ENCODE assay signal across 22 cellular contexts in genomic region chr12:2113080-2113479, GRCh38.
"Had no signal": no experiment of that assay in that cellular context is flagged by ENCODE, and none has a peak within 500 bp of the region (broad histone marks: within the 10 kb centered on the region; RNA-seq: fewer than 3 reads in every experiment).

No MANE protein-coding gene starts in this region.

- H3K27ac ChIP-seq: cardiac muscle cell, dorsolateral prefrontal cortex, epithelial cell of prostate, foreskin keratinocyte, neural progenitor cell, psoas muscle, spleen, thyroid gland had no signal

- ATAC-seq: activated CD8-positive, alpha-beta T cell treated with anti-CD3 and anti-CD28 coated beads, Interleukin-2, amount 10 ng/mL, durations not matched to agents 7 days and 5 days; foreskin keratinocyte; naive thymus-derived CD4-positive, alpha-beta T cell; psoas muscle; sciatic nerve; SK-N-SH treated with all-trans-retinoic acid at 6 μM for 48 hours; stimulated activated memory B cell treated with anti-CD40 and anti-IgM and Interleukin-4, amounts not matched to agents 10 μg/mL and 1 μg/mL and 100 μg/mL, for 72 hours; T-cell had no signal

- H3K9ac ChIP-seq: neural progenitor cell had no signal

- H3K4me3 ChIP-seq: cardiac muscle cell, dorsolateral prefrontal cortex, neural progenitor cell, psoas muscle, spleen, thyroid gland had no signal

- H3K4me1 ChIP-seq: foreskin keratinocyte, neural progenitor cell, psoas muscle, spleen had no signal

- H3K9me3 ChIP-seq: psoas muscle, spleen, thyroid gland had no signal

- H3K27ac Mint-ChIP-seq: activated CD4-positive, alpha-beta T cell treated with anti-CD3 and anti-CD28 coated beads, Interleukin-2, amount 10 ng/mL, durations not matched to agents 24 days and 14 days; activated CD8-positive, alpha-beta T cell treated with anti-CD3 and anti-CD28 coated beads, Interleukin-2, amount 10 ng/mL, durations not matched to agents 7 days and 5 days; naive thymus-derived CD4-positive, alpha-beta T cell; stimulated activated memory B cell treated with anti-CD40 and anti-IgM and Interleukin-4, amounts not matched to agents 10 μg/mL and 1 μg/mL and 100 μg/mL, for 72 hours; T-cell had no signal

- H3K27me3 Mint-ChIP-seq: activated CD4-positive, alpha-beta T cell treated with anti-CD3 and anti-CD28 coated beads, Interleukin-2, amount 10 ng/mL, durations not matched to agents 24 days and 14 days; T-cell had no signal

- DNase-seq: activated CD4-positive, alpha-beta T cell treated with anti-CD3 and anti-CD28 coated beads, Interleukin-2, amount 10 ng/mL, durations not matched to agents 24 days and 14 days; activated CD4-positive, CD25-positive, alpha-beta regulatory T cell; activated CD8-positive, alpha-beta T cell treated with anti-CD3 and anti-CD28 coated beads, Interleukin-2, amount 10 ng/mL, durations not matched to agents 7 days and 5 days; activated effector memory CD4-positive, alpha-beta T cell treated with Interleukin-2 at 50 U/mL for 16 hours; activated naive CD4-positive, alpha-beta T cell treated with anti-CD3 and anti-CD28 coated beads, Interleukin-2, amount 50 U/mL, for 16 hours; activated T-cell treated with anti-CD3 and anti-CD28 coated beads, Interleukin-2, amount 50 U/mL, for 48 hours; foreskin keratinocyte; head of caudate nucleus; mesenchymal stem cell; naive thymus-derived CD4-positive, alpha-beta T cell; psoas muscle; stimulated activated CD4-positive, alpha-beta T cell treated with anti-CD3 and anti-CD28 coated beads, Interleukin-4, amount 100 ng/mL, for 4 hours; T-cell had no signal

- H3K4me1 Mint-ChIP-seq: activated CD4-positive, alpha-beta T cell treated with anti-CD3 and anti-CD28 coated beads, Interleukin-2, amount 10 ng/mL, durations not matched to agents 24 days and 14 days; naive thymus-derived CD4-positive, alpha-beta T cell; stimulated activated memory B cell treated with anti-CD40 and anti-IgM and Interleukin-4, amounts not matched to agents 10 μg/mL and 1 μg/mL and 100 μg/mL, for 72 hours; T-cell had no signal

- H3K4me3 Mint-ChIP-seq: activated CD4-positive, alpha-beta T cell treated with anti-CD3 and anti-CD28 coated beads, Interleukin-2, amount 10 ng/mL, durations not matched to agents 24 days and 14 days; activated CD8-positive, alpha-beta T cell treated with anti-CD3 and anti-CD28 coated beads, Interleukin-2, amount 10 ng/mL, durations not matched to agents 7 days and 5 days; naive thymus-derived CD4-positive, alpha-beta T cell; stimulated activated memory B cell treated with anti-CD40 and anti-IgM and Interleukin-4, amounts not matched to agents 10 μg/mL and 1 μg/mL and 100 μg/mL, for 72 hours; T-cell had no signal

- H3K4me2 ChIP-seq: neural progenitor cell had no signal

- H3K36me3 Mint-ChIP-seq: neural progenitor cell; stimulated activated memory B cell treated with anti-CD40 and anti-IgM and Interleukin-4, amounts not matched to agents 10 μg/mL and 1 μg/mL and 100 μg/mL, for 72 hours; T-cell had no signal

- H3K27me3 ChIP-seq: cardiac muscle cell, dorsolateral prefrontal cortex, foreskin keratinocyte, neural progenitor cell, spleen, thyroid gland had no signal

- H3K9me3 Mint-ChIP-seq: activated CD4-positive, alpha-beta T cell treated with anti-CD3 and anti-CD28 coated beads, Interleukin-2, amount 10 ng/mL, durations not matched to agents 24 days and 14 days; naive thymus-derived CD4-positive, alpha-beta T cell; neural progenitor cell; stimulated activated memory B cell treated with anti-CD40 and anti-IgM and Interleukin-4, amounts not matched to agents 10 μg/mL and 1 μg/mL and 100 μg/mL, for 72 hours; T-cell had no signal

- H3K36me3 ChIP-seq: neural progenitor cell, thyroid gland had no signal

- H2AFZ ChIP-seq: neural progenitor cell had no signal
